ENCODE assay signal across 23 cellular contexts in genomic region chr5:174383196-174384178, GRCh38.
DNase-seq lines count a peak whose midpoint lies in the region; ATAC-seq and TF ChIP-seq lines count a peak whose summit lies in the region.
"Had no signal": no experiment of that assay in that cellular context is flagged by ENCODE, and none has a peak within 500 bp of the region (broad histone marks: within the 10 kb centered on the region; RNA-seq: fewer than 3 reads in every experiment).

No MANE protein-coding gene starts in this region.

- no peaks in the 10 kb centered on the region for H3K4me1 Mint-ChIP-seq in T-helper 2 cell treated with Interferon-gamma antibody and Interleukin-4, amounts not matched to agents 5 μg/mL and 100 μg/mL, for 36 hours (ENCODE audit: low read depth)
- H3K4me1 Mint-ChIP-seq: activated B cell treated with CpG ODN at 0.5 μM for 24 hours; activated naive CD4-positive, alpha-beta T cell treated with anti-CD3 and anti-CD28 coated beads, Interleukin-2, amount 50 U/mL, for 24 hours; memory B cell; natural killer cell had no signal

- no peak overlapping the region for H3K4me3 ChIP-seq in choroid plexus epithelial cell (ENCODE audit: low read depth, low read length)
- H3K4me3 ChIP-seq in parathyroid adenoma (ENCODE audit: low read depth, low read length): no peak overlapping the region
- H3K4me3 ChIP-seq: K562, tibial nerve had no signal

- no peaks in the 10 kb centered on the region for H3K27me3 Mint-ChIP-seq in T-helper 2 cell treated with Interferon-gamma antibody and Interleukin-4, amounts not matched to agents 5 μg/mL and 100 μg/mL, for 36 hours (ENCODE audit: low read depth)

- no peaks in the 10 kb centered on the region for H3K9me3 ChIP-seq in parathyroid adenoma (ENCODE audit: control insufficient read depth, low read length)

- no peaks in the 10 kb centered on the region for H3K9me3 Mint-ChIP-seq in T-helper 2 cell treated with Interferon-gamma antibody and Interleukin-4, amounts not matched to agents 5 μg/mL and 100 μg/mL, for 36 hours
- H3K9me3 Mint-ChIP-seq: activated B cell treated with CpG ODN at 0.5 μM for 24 hours; activated naive CD4-positive, alpha-beta T cell treated with anti-CD3 and anti-CD28 coated beads, Interleukin-2, amount 50 U/mL, for 24 hours; activated T-cell treated with anti-CD3 and anti-CD28 coated beads, Interleukin-2, amount 50 U/mL, for 4 hours had no signal

- no peak for ATAC-seq in GM19452 (IDR thresholded peaks at IDR 0.05; ENCODE audit: unreplicated experiment)
- ATAC-seq in GM21723 (IDR thresholded peaks at IDR 0.05; ENCODE audit: unreplicated experiment): no peak
- ATAC-seq: activated T-cell treated with anti-CD3 and anti-CD28 coated beads, Interleukin-2, amount 50 U/mL, for 4 hours; natural killer cell; stimulated activated naive CD8-positive, alpha-beta T cell treated with anti-CD3 and anti-CD28 coated beads, Interleukin-15, Interleukin-2, amounts not matched to agents 100 U/mL and 50 U/mL, for 24 hours had no signal

- no peak overlapping the region for H3K4me2 ChIP-seq in parathyroid adenoma (ENCODE audit: low read length)

- H2AFZ ChIP-seq in parathyroid adenoma: peak overlapping the region; percentile 22

- no peaks in the 10 kb centered on the region for H3K36me3 ChIP-seq in parathyroid adenoma (ENCODE audit: control insufficient read depth, insufficient read depth, low read length)
- H3K36me3 ChIP-seq: tibial nerve had no signal

- H3K36me3 Mint-ChIP-seq in T-helper 2 cell treated with Interferon-gamma antibody and Interleukin-4, amounts not matched to agents 5 μg/mL and 100 μg/mL, for 36 hours (ENCODE audit: low read depth): no peaks in the 10 kb centered on the region
- H3K36me3 Mint-ChIP-seq: activated naive CD4-positive, alpha-beta T cell treated with anti-CD3 and anti-CD28 coated beads, Interleukin-2, amount 50 U/mL, for 24 hours; memory B cell; natural killer cell had no signal

- TF ChIP-seq CTCF in choroid plexus epithelial cell (conservative IDR thresholded peaks at IDR 0.05; ENCODE audit: low read depth, low read length) (no peak), parathyroid adenoma (IDR thresholded peaks at IDR 0.05) (no peak)

- no peak overlapping the region for H3K9ac ChIP-seq in parathyroid adenoma

- no peak overlapping the region for H3K27ac Mint-ChIP-seq in T-helper 2 cell treated with Interferon-gamma antibody and Interleukin-4, amounts not matched to agents 5 μg/mL and 100 μg/mL, for 36 hours
- H3K27ac Mint-ChIP-seq: activated B cell treated with CpG ODN at 0.5 μM for 24 hours; activated naive CD4-positive, alpha-beta T cell treated with anti-CD3 and anti-CD28 coated beads, Interleukin-2, amount 50 U/mL, for 24 hours; HFFc6; memory B cell; natural killer cell had no signal

- DNase-seq in ELR (ENCODE audit: low read depth) (peak; percentile 20), NCI-H1105 treated with DMSO at 0.1 percent for 48 hours (lab: John Stamatoyannopoulos, UW) (peak; percentile 53), choroid plexus epithelial cell (ENCODE audit: low read depth) (peak; percentile 20)
- no peak for DNase-seq in T-helper 2 cell treated with Interferon-gamma antibody and Interleukin-4, amounts not matched to agents 5 μg/mL and 100 μg/mL, for 36 hours (ENCODE audit: low spot score)
- DNase-seq: activated B cell treated with CpG ODN at 0.5 μM for 24 hours; activated T-cell treated with anti-CD3 and anti-CD28 coated beads, Interleukin-2, amount 50 U/mL, for 4 hours; C1 segment of cervical spinal cord; DMS 273 treated with DMSO at 0.1 percent for 48 hours; HFFc6; kidney glomerular epithelial cell; natural killer cell; NCI-H1048; NCI-H2081; SIG-M5; stimulated activated CD4-positive, alpha-beta T cell treated with anti-CD3 and anti-CD28 coated beads, Interleukin-2, amount 100 ng/mL, for 24 hours; stimulated activated naive CD8-positive, alpha-beta T cell treated with anti-CD3 and anti-CD28 coated beads, Interleukin-15, Interleukin-2, amounts not matched to agents 100 U/mL and 50 U/mL, for 24 hours had no signal

- H3K27me3 ChIP-seq in parathyroid adenoma (ENCODE audit: control insufficient read depth, insufficient read depth, low read length): no peaks in the 10 kb centered on the region

- no peak overlapping the region for H3K4me3 Mint-ChIP-seq in T-helper 2 cell treated with Interferon-gamma antibody and Interleukin-4, amounts not matched to agents 5 μg/mL and 100 μg/mL, for 36 hours
- H3K4me3 Mint-ChIP-seq: activated B cell treated with CpG ODN at 0.5 μM for 24 hours; activated naive CD4-positive, alpha-beta T cell treated with anti-CD3 and anti-CD28 coated beads, Interleukin-2, amount 50 U/mL, for 24 hours; activated T-cell treated with anti-CD3 and anti-CD28 coated beads, Interleukin-2, amount 50 U/mL, for 4 hours; HFFc6; memory B cell; natural killer cell had no signal

- no peaks in the 10 kb centered on the region for H3K79me2 ChIP-seq in parathyroid adenoma

- H3K27ac ChIP-seq in parathyroid adenoma: no peak overlapping the region
- H3K27ac ChIP-seq: tibial nerve had no signal

- no peaks in the 10 kb centered on the region for H3K4me1 ChIP-seq in parathyroid adenoma
- H3K4me1 ChIP-seq: tibial nerve had no signal
